1 cellular context compared by ENCODE assay signal in the genomic region with DNA sequence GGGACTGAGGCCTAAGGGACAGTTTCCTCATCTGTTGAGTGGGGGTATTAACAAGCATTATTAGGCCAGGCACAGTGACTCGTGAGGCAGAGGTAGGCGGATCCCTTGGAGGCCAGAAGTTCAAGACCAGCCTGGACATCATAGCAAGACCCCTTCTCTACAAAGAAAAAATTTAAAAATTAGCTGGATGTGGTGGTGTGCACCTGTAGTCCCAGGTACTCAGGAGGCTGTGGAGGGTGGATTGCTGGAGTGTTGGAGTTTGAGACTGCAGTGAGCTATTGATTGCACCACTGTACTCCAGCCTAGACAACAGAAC.
TF ChIP-seq lines count a peak whose summit lies in the region.

No MANE protein-coding gene starts in this region.

TF ChIP-seq in WTC11, 78 proteins besides CTCF, POLR2A, EP300 and RAD21 (continued from another document):
- TF ChIP-seq, protein P1, sequence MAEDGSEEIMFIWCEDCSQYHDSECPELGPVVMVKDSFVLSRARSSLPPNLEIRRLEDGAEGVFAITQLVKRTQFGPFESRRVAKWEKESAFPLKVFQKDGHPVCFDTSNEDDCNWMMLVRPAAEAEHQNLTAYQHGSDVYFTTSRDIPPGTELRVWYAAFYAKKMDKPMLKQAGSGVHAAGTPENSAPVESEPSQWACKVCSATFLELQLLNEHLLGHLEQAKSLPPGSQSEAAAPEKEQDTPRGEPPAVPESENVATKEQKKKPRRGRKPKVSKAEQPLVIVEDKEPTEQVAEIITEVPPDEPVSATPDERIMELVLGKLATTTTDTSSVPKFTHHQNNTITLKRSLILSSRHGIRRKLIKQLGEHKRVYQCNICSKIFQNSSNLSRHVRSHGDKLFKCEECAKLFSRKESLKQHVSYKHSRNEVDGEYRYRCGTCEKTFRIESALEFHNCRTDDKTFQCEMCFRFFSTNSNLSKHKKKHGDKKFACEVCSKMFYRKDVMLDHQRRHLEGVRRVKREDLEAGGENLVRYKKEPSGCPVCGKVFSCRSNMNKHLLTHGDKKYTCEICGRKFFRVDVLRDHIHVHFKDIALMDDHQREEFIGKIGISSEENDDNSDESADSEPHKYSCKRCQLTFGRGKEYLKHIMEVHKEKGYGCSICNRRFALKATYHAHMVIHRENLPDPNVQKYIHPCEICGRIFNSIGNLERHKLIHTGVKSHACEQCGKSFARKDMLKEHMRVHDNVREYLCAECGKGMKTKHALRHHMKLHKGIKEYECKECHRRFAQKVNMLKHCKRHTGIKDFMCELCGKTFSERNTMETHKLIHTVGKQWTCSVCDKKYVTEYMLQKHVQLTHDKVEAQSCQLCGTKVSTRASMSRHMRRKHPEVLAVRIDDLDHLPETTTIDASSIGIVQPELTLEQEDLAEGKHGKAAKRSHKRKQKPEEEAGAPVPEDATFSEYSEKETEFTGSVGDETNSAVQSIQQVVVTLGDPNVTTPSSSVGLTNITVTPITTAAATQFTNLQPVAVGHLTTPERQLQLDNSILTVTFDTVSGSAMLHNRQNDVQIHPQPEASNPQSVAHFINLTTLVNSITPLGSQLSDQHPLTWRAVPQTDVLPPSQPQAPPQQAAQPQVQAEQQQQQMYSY (CRISPR knock-in tag; IDR thresholded peaks at IDR 0.05), result no peak
- no peak for TF ChIP-seq AFF4 (CRISPR knock-in tag; IDR thresholded peaks at IDR 0.05; ENCODE audit: borderline replicate concordance)
